ENCODE assay signal across 1 cellular context in the genomic region with DNA sequence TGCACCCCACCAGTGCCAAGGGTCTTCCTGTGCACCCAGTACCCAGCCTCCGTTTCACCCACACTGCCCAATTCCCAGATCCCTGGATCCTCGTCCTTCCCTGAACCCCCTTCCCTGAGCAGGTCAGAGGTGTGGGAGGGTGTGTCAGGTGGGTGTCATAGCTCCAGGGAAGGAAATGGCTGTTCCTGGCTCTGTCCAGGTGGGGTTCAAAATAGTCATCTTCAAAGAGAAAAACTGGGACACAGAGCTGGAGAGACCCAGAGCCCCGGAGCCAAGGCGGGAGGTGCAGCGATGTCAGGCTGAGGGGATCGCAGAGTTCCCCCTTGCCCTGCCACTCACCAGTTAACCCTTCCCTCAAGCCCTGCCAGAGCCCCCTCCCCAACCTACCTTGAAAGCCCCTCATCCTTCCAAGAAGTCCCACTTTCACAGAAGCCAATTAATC.
TF ChIP-seq lines count a peak whose summit lies in the region.

No MANE protein-coding gene starts in this region.

TF ChIP-seq in SK-N-SH, 30 proteins besides CTCF, POLR2A, EP300 and RAD21:
- TF ChIP-seq MXI1 (IDR thresholded peaks at IDR 0.05; ENCODE audit: low read depth, low read length), result no peak
- TF ChIP-seq GABPA (IDR thresholded peaks at IDR 0.05; ENCODE audit: low read depth), result no peak
- TF ChIP-seq FOXM1 (IDR thresholded peaks at IDR 0.05; ENCODE audit: low read depth), result no peak
- TF ChIP-seq RXRA (IDR thresholded peaks at IDR 0.05; ENCODE audit: borderline replicate concordance, low read depth), result no peak
- TF ChIP-seq, protein P1, sequence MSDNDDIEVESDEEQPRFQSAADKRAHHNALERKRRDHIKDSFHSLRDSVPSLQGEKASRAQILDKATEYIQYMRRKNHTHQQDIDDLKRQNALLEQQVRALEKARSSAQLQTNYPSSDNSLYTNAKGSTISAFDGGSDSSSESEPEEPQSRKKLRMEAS (IDR thresholded peaks at IDR 0.05; ENCODE audit: low read depth), result no peak
- no peak for TF ChIP-seq MEF2A (IDR thresholded peaks at IDR 0.05; ENCODE audit: borderline replicate concordance, low read depth)
